In genomic region chrX:53558646-53559045, GRCh38 we compare ENCODE assay signal across 31 cellular contexts.
"Had no signal": no experiment of that assay in that cellular context is flagged by ENCODE, and none has a peak within 500 bp of the region (broad histone marks: within the 10 kb centered on the region; RNA-seq: fewer than 3 reads in every experiment).

No MANE protein-coding gene starts in this region.

- H3K4me1 Mint-ChIP-seq: immature natural killer cell, neural progenitor cell had no signal

- H3K9ac ChIP-seq: neural progenitor cell had no signal

- H3K27ac Mint-ChIP-seq: activated naive CD8-positive, alpha-beta T cell treated with anti-CD3 and anti-CD28 coated beads, Interleukin-2, amount 10 ng/mL, durations not matched to agents 7 days and 5 days; activated T-helper 1 cell treated with anti-CD3 and anti-CD28 coated beads, Interleukin-12 subunit alpha, Interleukin-12 subunit beta, Interleukin-2, Interleukin-4 antibody, amounts not matched to agents 30 ng/mL and 10 ng/mL and 1 ng/mL, durations not matched to agents 14 hours and 24 hours and 36 hours; dendritic cell treated with granulocyte-macrophage colony-stimulating factor and Interleukin-4, amounts not matched to agents 40 ng/mL and 50 ng/mL, for 4 days; immature natural killer cell; memory B cell; neural progenitor cell had no signal

- H3K36me3 ChIP-seq: neural progenitor cell had no signal

- H2AFZ ChIP-seq: neural progenitor cell had no signal

- H3K9me3 ChIP-seq: esophagus muscularis mucosa, heart left ventricle, right lobe of liver, stomach, thyroid gland, upper lobe of left lung, vagina had no signal

- H3K4me1 ChIP-seq: esophagus muscularis mucosa, foreskin keratinocyte, heart left ventricle, neural progenitor cell, right lobe of liver, stomach, thyroid gland, upper lobe of left lung, vagina had no signal

- DNase-seq: activated CD4-positive, alpha-beta T cell treated with anti-CD3 and anti-CD28 coated beads, Interleukin-2, amount 50 U/mL, for 1 hour; activated effector memory CD4-positive, alpha-beta T cell treated with anti-CD3 and anti-CD28 coated beads, Interleukin-2, amount 50 U/mL, for 16 hours; activated naive CD8-positive, alpha-beta T cell treated with anti-CD3 and anti-CD28 coated beads, Interleukin-2, amount 10 ng/mL, durations not matched to agents 7 days and 5 days; activated T-cell treated with anti-CD3 and anti-CD28 coated beads for 4 hours; amniotic stem cell; brain microvascular endothelial cell; central memory CD4-positive, alpha-beta T cell; effector CD4-positive, alpha-beta T cell; foreskin keratinocyte; heart left ventricle; hypothalamus; immature natural killer cell; kidney; left colon; midbrain; naive thymus-derived CD4-positive, alpha-beta T cell; occipital lobe; right lobe of liver; stimulated activated CD4-positive, alpha-beta T cell treated with anti-CD3 and anti-CD28 coated beads, Interleukin-2, amount 100 ng/mL, for 48 hours; stomach; T-helper 9 cell; thyroid gland; upper lobe of left lung had no signal

- H3K9me3 Mint-ChIP-seq: activated naive CD8-positive, alpha-beta T cell treated with anti-CD3 and anti-CD28 coated beads, Interleukin-2, amount 10 ng/mL, durations not matched to agents 7 days and 5 days; activated T-helper 1 cell treated with anti-CD3 and anti-CD28 coated beads, Interleukin-12 subunit alpha, Interleukin-12 subunit beta, Interleukin-2, Interleukin-4 antibody, amounts not matched to agents 30 ng/mL and 10 ng/mL and 1 ng/mL, durations not matched to agents 14 hours and 24 hours and 36 hours; dendritic cell treated with granulocyte-macrophage colony-stimulating factor and Interleukin-4, amounts not matched to agents 40 ng/mL and 50 ng/mL, for 4 days; immature natural killer cell; memory B cell; naive thymus-derived CD4-positive, alpha-beta T cell; neural progenitor cell had no signal

- H3K27me3 Mint-ChIP-seq: activated naive CD8-positive, alpha-beta T cell treated with anti-CD3 and anti-CD28 coated beads, Interleukin-2, amount 10 ng/mL, durations not matched to agents 7 days and 5 days; dendritic cell treated with granulocyte-macrophage colony-stimulating factor and Interleukin-4, amounts not matched to agents 40 ng/mL and 50 ng/mL, for 4 days; memory B cell; naive thymus-derived CD4-positive, alpha-beta T cell had no signal

- H3K27me3 ChIP-seq: brain microvascular endothelial cell, esophagus muscularis mucosa, foreskin keratinocyte, heart left ventricle, neural progenitor cell, right lobe of liver, thyroid gland, upper lobe of left lung, vagina had no signal

- H3K27ac ChIP-seq: brain microvascular endothelial cell, esophagus muscularis mucosa, foreskin keratinocyte, heart left ventricle, neural progenitor cell, right lobe of liver, SK-N-MC, stomach, thyroid gland, upper lobe of left lung, vagina, VCaP had no signal

- H3K4me2 ChIP-seq: neural progenitor cell had no signal

- H3K4me3 Mint-ChIP-seq: activated naive CD8-positive, alpha-beta T cell treated with anti-CD3 and anti-CD28 coated beads, Interleukin-2, amount 10 ng/mL, durations not matched to agents 7 days and 5 days; activated T-helper 1 cell treated with anti-CD3 and anti-CD28 coated beads, Interleukin-12 subunit alpha, Interleukin-12 subunit beta, Interleukin-2, Interleukin-4 antibody, amounts not matched to agents 30 ng/mL and 10 ng/mL and 1 ng/mL, durations not matched to agents 14 hours and 24 hours and 36 hours; dendritic cell treated with granulocyte-macrophage colony-stimulating factor and Interleukin-4, amounts not matched to agents 40 ng/mL and 50 ng/mL, for 4 days; immature natural killer cell; memory B cell; naive thymus-derived CD4-positive, alpha-beta T cell; neural progenitor cell had no signal

- ATAC-seq: foreskin keratinocyte; heart left ventricle; left colon; naive thymus-derived CD4-positive, alpha-beta T cell; right lobe of liver had no signal

- H3K4me3 ChIP-seq: esophagus muscularis mucosa, heart left ventricle, neural progenitor cell, right lobe of liver, SK-N-MC, stomach, thyroid gland, upper lobe of left lung, vagina had no signal
